ENCODE assay signal across 13 cellular contexts in genomic region chr12:111482464-111482863, GRCh38.
DNase-seq lines count a peak whose midpoint lies in the region; ATAC-seq and TF ChIP-seq lines count a peak whose summit lies in the region.
"Had no signal": no experiment of that assay in that cellular context is flagged by ENCODE, and none has a peak within 500 bp of the region (broad histone marks: within the 10 kb centered on the region; RNA-seq: fewer than 3 reads in every experiment).

No MANE protein-coding gene starts in this region.

- no peaks in the 10 kb centered on the region for H3K4me1 ChIP-seq in DND-41 (ENCODE audit: insufficient read depth, low read length)
- no peaks in the 10 kb centered on the region for H3K4me1 ChIP-seq in mammary epithelial cell (ENCODE audit: insufficient read depth, low read length)
- no peaks in the 10 kb centered on the region for H3K4me1 ChIP-seq in osteoblast (ENCODE audit: insufficient read depth, low read length)

- no peaks in the 10 kb centered on the region for H3K9me3 Mint-ChIP-seq in HFFc6
- H3K9me3 Mint-ChIP-seq: activated T-helper 2 cell treated with anti-CD3 and anti-CD28 coated beads, Interferon-gamma antibody, Interleukin-2, Interleukin-4, amounts not matched to agents 10 μg/mL and 5 μg/mL and 100 μg/mL, durations not matched to agents 14 hours and 24 hours and 36 hours had no signal

- TF ChIP-seq CTCF in DND-41 (IDR thresholded peaks at IDR 0.05; ENCODE audit: borderline replicate concordance, extremely low read depth, low read length, poor library complexity, severe bottlenecking) (peak; percentile 5), HFFc6 (IDR thresholded peaks at IDR 0.05) (peak; percentile 67), mammary epithelial cell (conservative IDR thresholded peaks at IDR 0.05 in 1 of 2, IDR thresholded peaks at IDR 0.05 in 1 of 2; ENCODE audit: extremely low read depth in 1 of 2, insufficient read depth in 1 of 2, low read depth in 1 of 2, low read length in 2 of 2) (peak; percentile 20 to 32), osteoblast (IDR thresholded peaks at IDR 0.05; ENCODE audit: extremely low read depth, low read depth, low read length) (peak; percentile 24)

- H3K4me2 ChIP-seq in DND-41 (ENCODE audit: insufficient read depth, low read length) (no peak overlapping the region), mammary epithelial cell (ENCODE audit: insufficient read depth, low read depth, low read length) (no peak overlapping the region), osteoblast (ENCODE audit: insufficient read depth, low read length) (no peak overlapping the region)

- no peak overlapping the region for H3K9ac ChIP-seq in DND-41 (ENCODE audit: low read depth, low read length)
- no peak overlapping the region for H3K9ac ChIP-seq in mammary epithelial cell (ENCODE audit: insufficient read depth, low read length)

- no peak overlapping the region for H3K4me3 Mint-ChIP-seq in HFFc6

- H3K27me3 ChIP-seq in DND-41 (ENCODE audit: insufficient read depth, low read length, poor library complexity) (no peaks in the 10 kb centered on the region), mammary epithelial cell (ENCODE audit: insufficient read depth, low read length) (no peaks in the 10 kb centered on the region), osteoblast (ENCODE audit: insufficient read depth, low read length) (no peaks in the 10 kb centered on the region)

- no peaks in the 10 kb centered on the region; the same call in 1 of the 2 replicates for H3K4me1 Mint-ChIP-seq in HFFc6 (ENCODE audit: low read depth)

- BruUV-seq in mammary epithelial cell (replicated peaks; lab: Mats Ljungman, UMichigan): no TSS peak

- H3K79me2 ChIP-seq in DND-41 (ENCODE audit: insufficient read depth, low read length) (no peaks in the 10 kb centered on the region), mammary epithelial cell (ENCODE audit: insufficient read depth, low read length) (no peaks in the 10 kb centered on the region), osteoblast (ENCODE audit: insufficient read depth, low read length) (peaks cover 6% of the 10 kb centered on the region)

- H2AFZ ChIP-seq in DND-41 (ENCODE audit: low read depth, low read length) (no peak overlapping the region), mammary epithelial cell (ENCODE audit: low read depth, low read length) (no peak overlapping the region), osteoblast (ENCODE audit: low read length) (no peak overlapping the region)

- dilution Hi-C loops in mammary epithelial cell (cut with HindIII; ENCODE audit: low sequenced_read_pairs): no loop called here

- peaks cover 30% of the 10 kb centered on the region for H3K36me3 Mint-ChIP-seq in HFFc6 (ENCODE audit: low read depth)

- H3K36me3 ChIP-seq in DND-41 (ENCODE audit: insufficient read depth, low read length): peaks cover 76% of the 10 kb centered on the region
- H3K36me3 ChIP-seq in mammary epithelial cell (ENCODE audit: insufficient read depth, low read length): peaks cover 26% of the 10 kb centered on the region
- peaks cover 71% of the 10 kb centered on the region for H3K36me3 ChIP-seq in osteoblast (ENCODE audit: insufficient read depth, low read length)

- intact Hi-C loops in mammary epithelial cell (cut with micrococcal nuclease): loop anchor here (1.0 kb wide), 1 partner anchor 85 kb away; no protein-coding TSS in a partner anchor

- H3K4me3 ChIP-seq in DND-41 (ENCODE audit: low read depth in 1 of 2, low read length in 2 of 2): no peak overlapping the region
- H3K4me3 ChIP-seq in mammary epithelial cell (replicated peaks in 1 of 3; ENCODE audit: insufficient read depth in 1 of 3, low read depth in 2 of 3, low read length in 3 of 3): no peak overlapping the region
- no peak overlapping the region for H3K4me3 ChIP-seq in osteoblast (ENCODE audit: insufficient read depth, low read length)

- H3K9me3 ChIP-seq in DND-41 (ENCODE audit: insufficient read depth, low read length, severe bottlenecking) (no peaks in the 10 kb centered on the region), mammary epithelial cell (replicated peaks; ENCODE audit: insufficient read depth, low read length) (no peaks in the 10 kb centered on the region), osteoblast (ENCODE audit: low read depth, low read length) (no peaks in the 10 kb centered on the region)

- no peak for DNase-seq in DND-41
- no peak for DNase-seq in HFFc6
- no peak for DNase-seq in mammary epithelial cell
- DNase-seq in osteoblast (ENCODE audit: insufficient read length, low spot score, missing footprints): no peak
- no peak for DNase-seq in SHP77 (lab: John Stamatoyannopoulos, UW)
- DNase-seq: activated CD4-positive, alpha-beta T cell treated with anti-CD3 and anti-CD28 coated beads, Interleukin-2, amount 50 U/mL, for 1 hour; DMS153; NCI-H2107; T-helper 1 cell had no signal

- no peak overlapping the region; the same call in 1 of the 2 replicates for H3K27ac Mint-ChIP-seq in HFFc6
- H3K27ac Mint-ChIP-seq: activated T-helper 2 cell treated with anti-CD3 and anti-CD28 coated beads, Interferon-gamma antibody, Interleukin-2, Interleukin-4, amounts not matched to agents 10 μg/mL and 5 μg/mL and 100 μg/mL, durations not matched to agents 14 hours and 24 hours and 36 hours had no signal

- H4K20me1 ChIP-seq in DND-41 (ENCODE audit: insufficient read depth, low read length) (no peaks in the 10 kb centered on the region), mammary epithelial cell (ENCODE audit: insufficient read depth, low read length) (no peaks in the 10 kb centered on the region), osteoblast (ENCODE audit: insufficient read depth, low read length) (peaks cover 4% of the 10 kb centered on the region)

- no peaks in the 10 kb centered on the region for H3K27me3 Mint-ChIP-seq in HFFc6 (ENCODE audit: insufficient read depth)

- ATAC-seq in DND-41 (ENCODE audit: insufficient read depth, low read depth): no peak
- ATAC-seq in HG03442 (IDR thresholded peaks at IDR 0.05; ENCODE audit: unreplicated experiment): no peak
- no peak for ATAC-seq in GM19035 (IDR thresholded peaks at IDR 0.05; ENCODE audit: unreplicated experiment)
- ATAC-seq: esophagus mucosa had no signal

- in situ Hi-C loops in mammary epithelial cell (cut with MboI; ENCODE audit: low sequenced_read_pairs in 2 of 2): no loop called here

- WGBS in mammary epithelial cell (ENCODE audit: low coverage, missing lambda C conversion rate): 100% methylated on average over 2 of the region's 2 CpGs

- CTCF ChIA-PET in mammary epithelial cell (lab: Charles Lee; ENCODE audit: low non-redundant PET): no interaction called here

- H3K27ac ChIP-seq in DND-41 (ENCODE audit: low read length): no peak overlapping the region
- no peak overlapping the region for H3K27ac ChIP-seq in mammary epithelial cell (ENCODE audit: insufficient read depth, low read depth, low read length)
- no peak overlapping the region for H3K27ac ChIP-seq in osteoblast (ENCODE audit: low read depth, low read length)

Comparison
In these comparisons a context has a peak if more than half of its experiments do, and no peak if none do; other contexts are left out.
1. CTCF ChIP-seq: peak in every context shown above with its lines; median percentile 67 in HFFc6; 26 in mammary epithelial cell; 24 in osteoblast; 5 in DND-41.